In the genomic region with DNA sequence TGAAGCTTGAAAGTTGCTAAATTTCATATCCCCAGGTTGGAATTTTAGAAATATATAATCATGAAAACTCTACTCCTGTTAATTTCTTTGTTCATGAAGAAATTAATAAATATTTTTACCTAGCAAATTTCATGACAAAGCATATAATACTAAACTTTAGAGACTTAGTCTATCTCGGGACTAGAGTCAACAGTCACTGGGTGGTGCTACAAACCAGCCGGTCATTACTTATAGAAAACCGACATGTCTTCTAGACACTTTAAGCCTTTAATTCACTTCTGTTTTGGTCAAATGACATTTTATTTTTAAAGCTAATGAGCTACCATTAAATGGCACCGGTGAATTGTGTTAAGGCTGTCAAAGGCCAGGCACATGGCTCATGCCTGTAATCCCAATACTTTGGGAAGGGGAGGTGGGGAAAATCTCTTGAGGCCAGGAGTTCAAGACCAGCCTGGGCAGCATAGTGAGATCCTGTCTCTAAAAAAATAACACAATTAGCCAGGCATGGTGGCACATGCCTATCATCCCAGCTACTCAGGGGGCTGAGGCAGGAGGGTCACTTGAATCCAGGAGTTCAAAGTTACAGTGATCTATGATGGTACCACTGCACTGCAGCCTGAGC, we compare ENCODE assay signal across 20 cellular contexts.
"Had no signal": no experiment of that assay in that cellular context is flagged by ENCODE, and none has a peak within 500 bp of the region (broad histone marks: within the 10 kb centered on the region; RNA-seq: fewer than 3 reads in every experiment).

No MANE protein-coding gene starts in this region.

- H3K9me3 ChIP-seq: esophagus squamous epithelium, mucosa of descending colon, ovary, right lobe of liver, upper lobe of right lung had no signal

- ATAC-seq: activated CD8-positive, alpha-beta memory T cell treated with anti-CD3 and anti-CD28 coated beads, Interleukin-2, amount 10 ng/mL, durations not matched to agents 7 days and 5 days; mucosa of descending colon; right lobe of liver; stimulated activated naive CD8-positive, alpha-beta T cell treated with anti-CD3 and anti-CD28 coated beads, Interleukin-15, amount 100 ng/mL, for 72 hours; upper lobe of right lung had no signal

- H3K27me3 Mint-ChIP-seq: activated CD4-positive, alpha-beta memory T cell treated with anti-CD3 and anti-CD28 coated beads, Interleukin-2, amount 10 ng/mL, durations not matched to agents 7 days and 5 days; activated CD8-positive, alpha-beta memory T cell treated with anti-CD3 and anti-CD28 coated beads, Interleukin-2, amount 10 ng/mL, durations not matched to agents 7 days and 5 days; activated naive CD8-positive, alpha-beta T cell; memory B cell; naive B cell; stimulated activated naive CD8-positive, alpha-beta T cell treated with anti-CD3 and anti-CD28 coated beads, Interleukin-15, amount 100 ng/mL, for 72 hours had no signal

- H3K36me3 ChIP-seq: cardiac muscle cell, esophagus squamous epithelium, ovary, right lobe of liver, upper lobe of right lung had no signal

- DNase-seq: activated CD4-positive, alpha-beta memory T cell treated with anti-CD3 and anti-CD28 coated beads, Interleukin-2, amount 10 ng/mL, durations not matched to agents 7 days and 5 days; activated CD4-positive, alpha-beta T cell treated with anti-CD3 and anti-CD28 coated beads for 48 hours; activated CD4-positive, CD25-positive, alpha-beta regulatory T cell; activated CD8-positive, alpha-beta memory T cell treated with anti-CD3 and anti-CD28 coated beads, Interleukin-2, amount 10 ng/mL, durations not matched to agents 7 days and 5 days; amygdala; dermis blood vessel endothelial cell; effector memory CD4-positive, alpha-beta T cell; esophagus squamous epithelium; mucosa of descending colon; naive B cell; ovary; right lobe of liver; small intestine; stimulated activated CD4-positive, alpha-beta T cell treated with anti-CD3 and anti-CD28 coated beads, Interleukin-4, amount 100 ng/mL, for 1 hour; stimulated activated naive CD8-positive, alpha-beta T cell treated with anti-CD3 and anti-CD28 coated beads, Interleukin-15, amount 100 ng/mL, for 72 hours; upper lobe of right lung had no signal

- H3K4me3 ChIP-seq: cardiac muscle cell, esophagus squamous epithelium, hepatocyte, mucosa of descending colon, ovary, right lobe of liver, upper lobe of right lung had no signal

- H3K27me3 ChIP-seq: esophagus squamous epithelium, hepatocyte, ovary, right lobe of liver, upper lobe of right lung had no signal

- H3K4me1 ChIP-seq: esophagus squamous epithelium, right lobe of liver, upper lobe of right lung had no signal

- H3K36me3 Mint-ChIP-seq: activated CD8-positive, alpha-beta memory T cell treated with anti-CD3 and anti-CD28 coated beads, Interleukin-2, amount 10 ng/mL, durations not matched to agents 7 days and 5 days; activated naive CD8-positive, alpha-beta T cell; memory B cell; naive B cell had no signal

- H3K4me3 Mint-ChIP-seq: activated CD4-positive, alpha-beta memory T cell treated with anti-CD3 and anti-CD28 coated beads, Interleukin-2, amount 10 ng/mL, durations not matched to agents 7 days and 5 days; activated CD8-positive, alpha-beta memory T cell treated with anti-CD3 and anti-CD28 coated beads, Interleukin-2, amount 10 ng/mL, durations not matched to agents 7 days and 5 days; activated naive CD8-positive, alpha-beta T cell; memory B cell; naive B cell; stimulated activated naive CD8-positive, alpha-beta T cell treated with anti-CD3 and anti-CD28 coated beads, Interleukin-15, amount 100 ng/mL, for 72 hours had no signal

- H3K4me1 Mint-ChIP-seq: activated CD4-positive, alpha-beta memory T cell treated with anti-CD3 and anti-CD28 coated beads, Interleukin-2, amount 10 ng/mL, durations not matched to agents 7 days and 5 days; activated CD8-positive, alpha-beta memory T cell treated with anti-CD3 and anti-CD28 coated beads, Interleukin-2, amount 10 ng/mL, durations not matched to agents 7 days and 5 days; memory B cell; naive B cell; stimulated activated naive CD8-positive, alpha-beta T cell treated with anti-CD3 and anti-CD28 coated beads, Interleukin-15, amount 100 ng/mL, for 72 hours had no signal

- H3K27ac Mint-ChIP-seq: activated CD4-positive, alpha-beta memory T cell treated with anti-CD3 and anti-CD28 coated beads, Interleukin-2, amount 10 ng/mL, durations not matched to agents 7 days and 5 days; activated CD8-positive, alpha-beta memory T cell treated with anti-CD3 and anti-CD28 coated beads, Interleukin-2, amount 10 ng/mL, durations not matched to agents 7 days and 5 days; activated naive CD8-positive, alpha-beta T cell; memory B cell; naive B cell; stimulated activated naive CD8-positive, alpha-beta T cell treated with anti-CD3 and anti-CD28 coated beads, Interleukin-15, amount 100 ng/mL, for 72 hours had no signal

- H3K27ac ChIP-seq: cardiac muscle cell, esophagus squamous epithelium, hepatocyte, ovary, right lobe of liver, upper lobe of right lung had no signal

- H3K9me3 Mint-ChIP-seq: activated CD4-positive, alpha-beta memory T cell treated with anti-CD3 and anti-CD28 coated beads, Interleukin-2, amount 10 ng/mL, durations not matched to agents 7 days and 5 days; memory B cell; stimulated activated naive CD8-positive, alpha-beta T cell treated with anti-CD3 and anti-CD28 coated beads, Interleukin-15, amount 100 ng/mL, for 72 hours had no signal
